Comparison of ENCODE assay signal across 1 cellular context in the genomic region with DNA sequence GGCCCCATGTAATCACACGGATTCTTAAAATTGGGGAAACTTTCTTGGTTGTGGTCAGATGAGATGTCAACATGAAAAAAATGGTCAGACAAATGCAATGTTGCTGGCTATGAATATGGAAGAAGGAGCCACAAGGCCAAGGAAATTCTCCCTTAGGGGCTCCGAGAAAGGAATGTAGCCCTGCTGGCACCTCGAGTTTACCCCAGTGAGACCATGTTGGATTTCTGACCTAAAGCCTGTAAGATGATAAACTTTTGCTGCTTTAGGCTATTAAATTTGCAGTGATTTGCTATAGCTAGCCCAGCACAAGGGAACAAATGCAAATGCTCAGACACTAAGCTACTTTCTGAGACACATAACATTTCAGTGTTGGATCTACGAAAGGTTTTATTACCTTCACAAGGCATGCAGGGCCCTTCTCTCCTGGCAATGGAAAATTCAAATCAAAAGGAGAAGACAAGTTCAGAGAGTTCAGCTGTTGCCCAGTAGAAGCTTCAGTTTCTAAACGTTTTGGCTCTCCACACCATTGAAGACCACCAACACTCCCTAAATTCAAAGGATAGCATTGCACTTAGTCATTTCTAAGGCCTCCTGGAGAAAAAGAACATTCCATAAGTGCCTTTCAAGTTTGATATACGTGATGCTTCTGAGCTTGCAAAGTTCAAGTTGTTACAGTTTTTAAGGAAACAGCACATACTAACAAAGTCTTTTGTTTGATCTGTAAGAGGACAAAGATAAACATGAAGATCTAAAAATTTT.
TF ChIP-seq lines count a peak whose summit lies in the region.

No MANE protein-coding gene starts in this region.

TF ChIP-seq in IMR-90, 13 proteins besides CTCF, POLR2A, EP300 and RAD21 (continued from another document):
- no peak for TF ChIP-seq NFE2L2 (IDR thresholded peaks at IDR 0.05; ENCODE audit: low read depth, low read length)
- TF ChIP-seq SMC3 (IDR thresholded peaks at IDR 0.05; ENCODE audit: low read depth, low read length), result no peak
- TF ChIP-seq RCOR1 (IDR thresholded peaks at IDR 0.05; ENCODE audit: insufficient replicate concordance, low read length), result no peak
- TF ChIP-seq MAZ (IDR thresholded peaks at IDR 0.05; ENCODE audit: borderline replicate concordance, low read depth, low read length), result no peak
- TF ChIP-seq, protein P1, sequence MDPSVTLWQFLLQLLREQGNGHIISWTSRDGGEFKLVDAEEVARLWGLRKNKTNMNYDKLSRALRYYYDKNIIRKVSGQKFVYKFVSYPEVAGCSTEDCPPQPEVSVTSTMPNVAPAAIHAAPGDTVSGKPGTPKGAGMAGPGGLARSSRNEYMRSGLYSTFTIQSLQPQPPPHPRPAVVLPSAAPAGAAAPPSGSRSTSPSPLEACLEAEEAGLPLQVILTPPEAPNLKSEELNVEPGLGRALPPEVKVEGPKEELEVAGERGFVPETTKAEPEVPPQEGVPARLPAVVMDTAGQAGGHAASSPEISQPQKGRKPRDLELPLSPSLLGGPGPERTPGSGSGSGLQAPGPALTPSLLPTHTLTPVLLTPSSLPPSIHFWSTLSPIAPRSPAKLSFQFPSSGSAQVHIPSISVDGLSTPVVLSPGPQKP (IDR thresholded peaks at IDR 0.05; ENCODE audit: borderline replicate concordance, low read depth, low read length), result no peak
- TF ChIP-seq, protein P2, sequence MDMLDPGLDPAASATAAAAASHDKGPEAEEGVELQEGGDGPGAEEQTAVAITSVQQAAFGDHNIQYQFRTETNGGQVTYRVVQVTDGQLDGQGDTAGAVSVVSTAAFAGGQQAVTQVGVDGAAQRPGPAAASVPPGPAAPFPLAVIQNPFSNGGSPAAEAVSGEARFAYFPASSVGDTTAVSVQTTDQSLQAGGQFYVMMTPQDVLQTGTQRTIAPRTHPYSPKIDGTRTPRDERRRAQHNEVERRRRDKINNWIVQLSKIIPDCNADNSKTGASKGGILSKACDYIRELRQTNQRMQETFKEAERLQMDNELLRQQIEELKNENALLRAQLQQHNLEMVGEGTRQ (IDR thresholded peaks at IDR 0.05; ENCODE audit: low read depth, low read length), result no peak
- TF ChIP-seq BHLHE40 (IDR thresholded peaks at IDR 0.05; ENCODE audit: low read depth, low read length), result no peak
- TF ChIP-seq CHD1 (IDR thresholded peaks at IDR 0.05; ENCODE audit: low read depth, low read length), result no peak
